In the genomic region with DNA sequence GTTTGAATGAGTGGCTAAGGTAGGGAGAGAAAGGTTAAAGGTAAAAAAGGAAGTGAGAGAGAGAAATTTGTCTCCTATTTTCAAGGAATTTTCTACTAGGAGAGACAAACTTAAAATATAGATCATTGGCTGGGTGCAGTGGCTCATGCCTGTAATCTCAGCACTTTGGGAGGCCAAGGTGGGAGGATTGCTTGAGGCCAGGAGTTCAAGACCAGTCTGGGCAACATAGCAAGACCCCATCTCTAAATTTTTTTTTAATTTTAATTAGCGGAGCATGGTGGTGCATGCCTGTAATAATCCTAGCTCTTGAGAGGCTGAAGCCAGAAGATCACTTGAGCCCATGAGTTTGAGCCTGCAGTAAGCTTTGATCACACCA, we compare ENCODE assay signal across 14 cellular contexts. TPM values are rescaled to one million over a fixed set of nuclear protein-coding genes. Genes with fewer than 3 reads are reported as not detected.
DNase-seq lines count a peak whose midpoint lies in the region; ATAC-seq and TF ChIP-seq lines count a peak whose summit lies in the region.
"Not testable (repeated sequence)": the region's sequence is repeated elsewhere in the genome, so short reads cannot be mapped to it uniquely, and the experiment has no call there.
"Had no signal": no experiment of that assay in that cellular context is flagged by ENCODE, and none has a peak within 500 bp of the region (broad histone marks: within the 10 kb centered on the region; RNA-seq: fewer than 3 reads in every experiment).

No MANE protein-coding gene starts in this region.

- not testable (repeated sequence) for H3K27ac ChIP-seq in CD8-positive, alpha-beta T cell (ENCODE audit: low read depth, low read length); right atrium auricular region
- H3K27ac ChIP-seq in Peyer's patch: peak overlapping the region in 3 of 4 donors; percentile 32 to 59 (median 57)
- H3K27ac ChIP-seq in body of pancreas: peak overlapping the region; percentile 55 to 79 (median 66)
- peak overlapping the region; percentile 2 to 20 (median 14) for H3K27ac ChIP-seq in right lobe of liver
- H3K27ac ChIP-seq in prostate gland: peak overlapping the region; percentile 22 to 58

- POLR2A ChIA-PET in CD8-positive, alpha-beta T cell (lab: Charles Lee): not testable (repeated sequence)

- H3K27me3 ChIP-seq in CD8-positive, alpha-beta T cell (ENCODE audit: insufficient read depth, low read length); Peyer's patch; body of pancreas; right atrium auricular region; right lobe of liver; prostate gland (replicated peaks; ENCODE audit: insufficient read depth): not testable (repeated sequence)

- not testable (repeated sequence) for ATAC-seq in CD8-positive, alpha-beta T cell; body of pancreas; right lobe of liver

- H3K9me3 Mint-ChIP-seq in CD8-positive, alpha-beta T cell: not testable (repeated sequence)

- H3K27me3 Mint-ChIP-seq in CD8-positive, alpha-beta T cell (ENCODE audit: low read depth): not testable (repeated sequence)

- TF ChIP-seq CTCF in CD8-positive, alpha-beta T cell (IDR thresholded peaks at IDR 0.05); Peyer's patch (IDR thresholded peaks at IDR 0.05); body of pancreas (IDR thresholded peaks at IDR 0.05); right atrium auricular region (IDR thresholded peaks at IDR 0.05); right lobe of liver (IDR thresholded peaks at IDR 0.05); prostate gland (IDR thresholded peaks at IDR 0.05): not testable (repeated sequence)

- H3K4me1 Mint-ChIP-seq in CD8-positive, alpha-beta T cell (ENCODE audit: low read depth): not testable (repeated sequence)

- WGBS in body of pancreas, 2 donors: 45 to 100% methylated on average over 1 of the region's 1 CpG
- 88% methylated on average over 1 of the region's 1 CpG for WGBS in right lobe of liver (ENCODE audit: insufficient coverage, low coverage, low lambda C conversion rate, missing lambda C conversion rate)
- 44% methylated on average over 1 of the region's 1 CpG for WGBS in prostate gland

- H3K9me3 ChIP-seq in CD8-positive, alpha-beta T cell (ENCODE audit: low read length); Peyer's patch; body of pancreas; right atrium auricular region; right lobe of liver; prostate gland: not testable (repeated sequence)

- H3K27ac Mint-ChIP-seq in CD8-positive, alpha-beta T cell: peak overlapping the region; percentile 68

- CTCF ChIA-PET in CD8-positive, alpha-beta T cell (lab: Charles Lee): not testable (repeated sequence)

- DNase-seq in CD8-positive, alpha-beta T cell; Peyer's patch; body of pancreas; right lobe of liver; prostate gland (ENCODE audit: low spot score): not testable (repeated sequence)
- DNase-seq in right atrium auricular region (ENCODE audit: low spot score): peak; percentile 2

- intact Hi-C loops in CD8-positive, alpha-beta T cell (cut with DNase I, micrococcal nuclease); body of pancreas (cut with DNase I); right lobe of liver (cut with DNase I); prostate gland (cut with DNase I): not testable (repeated sequence)

- peaks cover 65% of the 10 kb centered on the region for H3K36me3 Mint-ChIP-seq in CD8-positive, alpha-beta T cell

- not testable (repeated sequence) for H3K4me3 ChIP-seq in CD8-positive, alpha-beta T cell (ENCODE audit: low read depth, low read length); Peyer's patch; body of pancreas; right atrium auricular region; right lobe of liver; prostate gland

- not testable (repeated sequence) for H3K4me3 Mint-ChIP-seq in CD8-positive, alpha-beta T cell

- TF ChIP-seq POLR2A in Peyer's patch (IDR thresholded peaks at IDR 0.05); body of pancreas (IDR thresholded peaks at IDR 0.05); right lobe of liver (IDR thresholded peaks at IDR 0.05); prostate gland (IDR thresholded peaks at IDR 0.05): not testable (repeated sequence)

- not testable (repeated sequence) for H3K36me3 ChIP-seq in CD8-positive, alpha-beta T cell (ENCODE audit: insufficient read depth, low read length); Peyer's patch; body of pancreas (replicated peaks in 1 of 2; ENCODE audit: insufficient read depth in 1 of 2, low read depth in 2 of 2); right atrium auricular region; right lobe of liver; prostate gland

- H3K4me1 ChIP-seq in CD8-positive, alpha-beta T cell (ENCODE audit: insufficient read depth, low read length); right atrium auricular region; prostate gland (replicated peaks): not testable (repeated sequence)
- H3K4me1 ChIP-seq in Peyer's patch: peaks cover 0 to 18% (median 0%) of the 10 kb centered on the region in 4 donors
- peaks cover 29% of the 10 kb centered on the region for H3K4me1 ChIP-seq in body of pancreas
- peaks cover 0 to 24% (median 3%) of the 10 kb centered on the region in 4 donors for H3K4me1 ChIP-seq in right lobe of liver

RNA-seq across cellular contexts. Expression of a gene that starts 41.3 kb away (rescaled TPM):
- 1 to 10 TPM; 1.8 to 2.1 TPM for total RNA-seq in CD8-positive, alpha-beta T cell
- total RNA-seq in Peyer's patch (1 to 10 TPM; 3.0 to 6.6 (median 5.3) TPM), body of pancreas (1 to 10 TPM; 1.3 to 2.9 TPM), right atrium auricular region (1 to 10 TPM; 3.3 to 5.6 TPM), right lobe of liver (1 to 10 TPM; 1.2 to 2.9 (median 1.8) TPM), prostate gland (1 to 10 TPM; 2.5 to 5.0 TPM)

RNA-seq across cellular contexts. Expression of a gene that starts 41.7 kb away (rescaled TPM):
- total RNA-seq in CD8-positive, alpha-beta T cell: 100 to 1,000 TPM; 125 to 142 TPM
- total RNA-seq in Peyer's patch (100 to 1,000 TPM in 3 of 4 donors, 10 to 100 TPM in 1; 70.1 to 537 (median 210) TPM), body of pancreas (100 to 1,000 TPM in 1 of 2 donors, 10 to 100 TPM in 1; 89.5 to 131 TPM), right atrium auricular region (100 to 1,000 TPM; 277 to 390 TPM), right lobe of liver (100 to 1,000 TPM; 133 to 379 (median 280) TPM), prostate gland (100 to 1,000 TPM; 394 to 817 TPM)

RNA-seq across cellular contexts. Expression of a gene that starts 58.1 kb away (rescaled TPM):
- not detected for total RNA-seq in CD8-positive, alpha-beta T cell
- total RNA-seq in Peyer's patch (not detected), body of pancreas (not detected), right atrium auricular region (not detected), right lobe of liver (not detected), prostate gland (under 1 TPM in 1 of 2 donors, not detected in 1; 0.23 TPM)
- total RNA-seq: A172; B cell; Calu3; CD4-positive, alpha-beta T cell; GM23338; HFFc6; HT1080; IMR-90 had no signal
